14 cellular contexts compared by ENCODE assay signal in genomic region chr1:246476771-246477170, GRCh38. TPM values are rescaled to one million over a fixed set of nuclear protein-coding genes. Genes with fewer than 3 reads are reported as not detected.
DNase-seq lines count a peak whose midpoint lies in the region; ATAC-seq and TF ChIP-seq lines count a peak whose summit lies in the region.
"Had no signal": no experiment of that assay in that cellular context is flagged by ENCODE, and none has a peak within 500 bp of the region (broad histone marks: within the 10 kb centered on the region; RNA-seq: fewer than 3 reads in every experiment).

No MANE protein-coding gene starts in this region.

- TF ChIP-seq EP300 in tibial nerve (IDR thresholded peaks at IDR 0.05), result peak; percentile 22 to 58

- H3K9ac ChIP-seq in adipocyte (ENCODE audit: low read length), result no peak overlapping the region

- H3K27ac Mint-ChIP-seq in activated naive CD4-positive, alpha-beta T cell treated with anti-CD3 and anti-CD28 coated beads, Interleukin-2, amount 50 U/mL, for 72 hours, result peak overlapping the region in 1 of 2 donors; percentile 60
- H3K27ac Mint-ChIP-seq in mesothelial cell of epicardium, result no peak overlapping the region
- H3K27ac Mint-ChIP-seq: B cell had no signal

- no peaks in the 10 kb centered on the region for H3K36me3 Mint-ChIP-seq in activated naive CD4-positive, alpha-beta T cell treated with anti-CD3 and anti-CD28 coated beads, Interleukin-2, amount 50 U/mL, for 72 hours
- no peaks in the 10 kb centered on the region for H3K36me3 Mint-ChIP-seq in mesothelial cell of epicardium
- H3K36me3 Mint-ChIP-seq: CD4-positive, alpha-beta memory T cell had no signal

- peaks cover 2% of the 10 kb centered on the region for H3K4me1 Mint-ChIP-seq in mesothelial cell of epicardium

- H3K27me3 Mint-ChIP-seq in mesothelial cell of epicardium (ENCODE audit: low read depth), result no peaks in the 10 kb centered on the region
- H3K27me3 Mint-ChIP-seq: B cell; CD4-positive, alpha-beta memory T cell had no signal

- no peak overlapping the region for H3K4me3 Mint-ChIP-seq in mesothelial cell of epicardium
- H3K4me3 Mint-ChIP-seq: B cell; CD4-positive, alpha-beta memory T cell had no signal

- TF ChIP-seq CTCF in tibial nerve (IDR thresholded peaks at IDR 0.05) (no peak), mesothelial cell of epicardium (IDR thresholded peaks at IDR 0.05; ENCODE audit: unreplicated experiment) (no peak)

- H3K36me3 ChIP-seq in adipocyte (ENCODE audit: control insufficient read depth, insufficient read depth, low read length, severe bottlenecking), result no peaks in the 10 kb centered on the region
- no peaks in the 10 kb centered on the region for H3K36me3 ChIP-seq in tibial nerve

- no peaks in the 10 kb centered on the region for H3K27me3 ChIP-seq in adipocyte (replicated peaks; ENCODE audit: control insufficient read depth, insufficient read depth, low read length)
- H3K27me3 ChIP-seq in tibial nerve, result no peaks in the 10 kb centered on the region

- ATAC-seq in activated naive CD4-positive, alpha-beta T cell treated with anti-CD3 and anti-CD28 coated beads, Interleukin-2, amount 50 U/mL, for 72 hours, result peak; percentile 77 to 88

- TF ChIP-seq POLR2A in tibial nerve (IDR thresholded peaks at IDR 0.05), result no peak

- no peaks in the 10 kb centered on the region for H3K9me3 Mint-ChIP-seq in activated naive CD4-positive, alpha-beta T cell treated with anti-CD3 and anti-CD28 coated beads, Interleukin-2, amount 50 U/mL, for 72 hours
- H3K9me3 Mint-ChIP-seq in mesothelial cell of epicardium, result no peaks in the 10 kb centered on the region
- H3K9me3 Mint-ChIP-seq: CD4-positive, alpha-beta memory T cell had no signal

- no peak overlapping the region for H3K4me3 ChIP-seq in adipocyte (ENCODE audit: low read length)
- no peak overlapping the region for H3K4me3 ChIP-seq in tibial nerve
- H3K4me3 ChIP-seq: PC-9 had no signal

- no peaks in the 10 kb centered on the region for H3K9me3 ChIP-seq in adipocyte (ENCODE audit: control insufficient read depth, low read length)
- H3K9me3 ChIP-seq in tibial nerve, result no peaks in the 10 kb centered on the region

- WGBS in tibial nerve, 2 donors, result 28 to 34% methylated on average over 1 of the region's 1 CpG

- peak overlapping the region; percentile 51 to 83 (median 68) for H3K27ac ChIP-seq in tibial nerve
- H3K27ac ChIP-seq: PC-9 had no signal

- H3K4me1 ChIP-seq in adipocyte (ENCODE audit: control insufficient read depth, insufficient read depth, low read length), result peaks cover 5% of the 10 kb centered on the region
- H3K4me1 ChIP-seq in tibial nerve, result peaks cover 0 to 16% (median 2%) of the 10 kb centered on the region in 4 donors

- DNase-seq in activated naive CD4-positive, alpha-beta T cell treated with anti-CD3 and anti-CD28 coated beads, Interleukin-2, amount 50 U/mL, for 72 hours (ENCODE audit: low spot score in 2 of 2), result no peak
- DNase-seq in activated naive CD4-positive, alpha-beta T cell treated with Interleukin-2 at 50 U/mL for 16 hours, result no peak
- peak; percentile 22 for DNase-seq in adipocyte (ENCODE audit: low read depth)
- DNase-seq in foreskin melanocyte, result peak; percentile 61
- no peak for DNase-seq in tibial nerve (ENCODE audit: low spot score in 2 of 2)
- DNase-seq in AG08395 (ENCODE audit: low spot score), result no peak
- DNase-seq in mesothelial cell of epicardium (ENCODE audit: low spot score in 2 of 2, unreplicated experiment in 2 of 2), result no peak
- no peak for DNase-seq in NCI-H526 (lab: John Stamatoyannopoulos, UW)
- DNase-seq: ACHN; CD4-positive, alpha-beta memory T cell; GF-D8; NCI-H748 treated with DMSO at 0.1 percent for 48 hours; PC-9 had no signal

RNA-seq across cellular contexts. Expression of gene SMYD3, which starts 30.3 kb away (rescaled TPM):
- 10 to 100 TPM; 18.5 to 30.1 TPM for total RNA-seq in activated naive CD4-positive, alpha-beta T cell treated with anti-CD3 and anti-CD28 coated beads, Interleukin-2, amount 50 U/mL, for 72 hours
- total RNA-seq in tibial nerve (10 to 100 TPM; 22.2 to 30.3 (median 27.0) TPM), mesothelial cell of epicardium (33.1 to 37.3 TPM (median 34.9 TPM) in 3 replicates)

Comparison
In these comparisons a context has a peak if more than half of its experiments do, and no peak if none do; other contexts are left out.
1. DNase-seq: peak in adipocyte (single experiment) and foreskin melanocyte (single experiment); none in activated naive CD4-positive, alpha-beta T cell treated with anti-CD3 and anti-CD28 coated beads, Interleukin-2, amount 50 U/mL, for 72 hours (0 of 2), activated naive CD4-positive, alpha-beta T cell treated with Interleukin-2 at 50 U/mL for 16 hours (single experiment), tibial nerve (0 of 2), AG08395 (single experiment), mesothelial cell of epicardium (0 of 2) and NCI-H526 (0 of 2).